In genomic region chr4:8792491-8792890, GRCh38 we compare ENCODE assay signal across 19 cellular contexts.
A peak's percentile ranks its signal among the peaks of the same experiment; 100 is the strongest.
DNase-seq lines count a peak whose midpoint lies in the region; ATAC-seq, FAIRE-seq and TF ChIP-seq lines count a peak whose summit lies in the region.
"Had no signal": no experiment of that assay in that cellular context is flagged by ENCODE, and none has a peak within 500 bp of the region (broad histone marks: within the 10 kb centered on the region; RNA-seq: fewer than 3 reads in every experiment).

No MANE protein-coding gene starts in this region.

- no peak overlapping the region for H2BK120ac ChIP-seq in H1 (replicated peaks; ENCODE audit: low read depth, low read length)

- H3K9ac ChIP-seq in H1 (replicated peaks in 1 of 4; ENCODE audit: extremely low read depth in 1 of 4, low read depth in 3 of 4, low read length in 3 of 4): no peak overlapping the region

- peak; percentile 21 for ATAC-seq in stimulated activated naive CD8-positive, alpha-beta T cell treated with anti-CD3 and anti-CD28 coated beads, Interleukin-15, amount 100 ng/mL, for 72 hours
- ATAC-seq in stimulated activated naive CD8-positive, alpha-beta T cell treated with anti-CD3 and anti-CD28 coated beads, Interleukin-15, Interleukin-2, amounts not matched to agents 100 U/mL and 50 U/mL, for 24 hours: no peak
- ATAC-seq: GM23338 had no signal

- TF ChIP-seq POLR2A in H1 (IDR thresholded peaks at IDR 0.05; ENCODE audit: control extremely low read depth in 1 of 2, low read depth in 2 of 2, low read length in 2 of 2): no peak

- H2AFZ ChIP-seq in H1 (ENCODE audit: low read length): no peak overlapping the region
- H2AFZ ChIP-seq: GM23338 had no signal

- H4K8ac ChIP-seq in H1 (ENCODE audit: extremely low read depth, insufficient read depth, low read length): no peak overlapping the region

- H3K56ac ChIP-seq in H1 (replicated peaks; ENCODE audit: insufficient read length, low read depth, low read length): no peak overlapping the region

- no peak overlapping the region; the same call in 1 of the 2 replicates for H2BK5ac ChIP-seq in H1 (ENCODE audit: low read depth, low read length)

- H4K5ac ChIP-seq in H1 (ENCODE audit: insufficient read length, low read depth, low read length): no peak overlapping the region

- no peak overlapping the region for H2BK20ac ChIP-seq in H1 (ENCODE audit: low read length)

- no peak for DNase-seq in stimulated activated naive CD8-positive, alpha-beta T cell treated with anti-CD3 and anti-CD28 coated beads, Interleukin-15, amount 100 ng/mL, for 72 hours
- no peak for DNase-seq in stimulated activated naive CD8-positive, alpha-beta T cell treated with anti-CD3 and anti-CD28 coated beads, Interleukin-15, Interleukin-2, amounts not matched to agents 100 U/mL and 50 U/mL, for 24 hours
- DNase-seq in HTR-8/SVneo (ENCODE audit: insufficient read length, low spot score) (no peak), H1 (ENCODE audit: low read depth in 1 of 2, low spot score in 2 of 2) (no peak), midbrain (lab: John Stamatoyannopoulos, UW) (no peak), superior temporal gyrus (ENCODE audit: extremely low spot score) (no peak)
- DNase-seq in central memory CD4-positive, alpha-beta T cell: no peak
- DNase-seq: C1 segment of cervical spinal cord; Calu3; CD4-positive, alpha-beta memory T cell; COR-L47; DMS53; DMS79 treated with DMSO at 0.1 percent for 48 hours; GF-D8; HCEC 1CT had no signal

- peak overlapping the region; percentile 99; the same call in 1 of the 2 replicates for H2AK5ac ChIP-seq in H1 (ENCODE audit: low read depth, low read length)

- H3K9me3 Mint-ChIP-seq in stimulated activated naive CD8-positive, alpha-beta T cell treated with anti-CD3 and anti-CD28 coated beads, Interleukin-15, amount 100 ng/mL, for 72 hours: no peaks in the 10 kb centered on the region
- H3K9me3 Mint-ChIP-seq: CD4-positive, alpha-beta memory T cell; GM23338 had no signal

- H3K27ac Mint-ChIP-seq in stimulated activated naive CD8-positive, alpha-beta T cell treated with anti-CD3 and anti-CD28 coated beads, Interleukin-15, amount 100 ng/mL, for 72 hours: no peak overlapping the region
- H3K27ac Mint-ChIP-seq: CD4-positive, alpha-beta memory T cell; GM23338 had no signal

- peak overlapping the region; percentile 98 for H3K14ac ChIP-seq in H1 (ENCODE audit: insufficient read length)

- H3K36me3 ChIP-seq in H1 (ENCODE audit: control insufficient read depth in 2 of 4, insufficient read depth in 4 of 4, low read length in 3 of 4): no peaks in the 10 kb centered on the region

- no peak for TF ChIP-seq EP300 in H1 (IDR thresholded peaks at IDR 0.05; ENCODE audit: borderline replicate concordance in 1 of 2, low read depth in 2 of 2, low read length in 2 of 2)

- no peak overlapping the region for H3K27ac ChIP-seq in H1 (ENCODE audit: low read depth, low read length)

- WGBS in H1 (ENCODE audit: extremely low coverage in 1 of 2, insufficient coverage in 1 of 2, insufficient read length in 1 of 2, insufficient replicate concordance in 2 of 2, low coverage in 1 of 2, low lambda C conversion rate in 2 of 2, missing lambda C conversion rate in 1 of 2), 2 experiments: 89% methylated on average over 10 of the region's 10 CpGs; no CpG with 5 or more reads in 1 of the 2 experiments

- H2BK12ac ChIP-seq in H1 (ENCODE audit: low read depth, low read length): no peak overlapping the region

- H4K91ac ChIP-seq in H1 (replicated peaks; ENCODE audit: insufficient read length, low read length): peak overlapping the region; percentile 65

- FAIRE-seq in HTR-8/SVneo (lab: Jason Lieb, UNC) (peak; percentile 76), H1 (lab: Jason Lieb, UNC) (no peak)
- FAIRE-seq: GM12891, GM18507, H54 had no signal

- no peak for TF ChIP-seq RAD21 in H1 (IDR thresholded peaks at IDR 0.05 in 1 of 2, conservative IDR thresholded peaks at IDR 0.05 in 1 of 2; ENCODE audit: low read depth in 2 of 2, low read length in 2 of 2)

- H3K4me3 Mint-ChIP-seq in stimulated activated naive CD8-positive, alpha-beta T cell treated with anti-CD3 and anti-CD28 coated beads, Interleukin-15, amount 100 ng/mL, for 72 hours: no peak overlapping the region
- H3K4me3 Mint-ChIP-seq: CD4-positive, alpha-beta memory T cell; GM23338 had no signal

- CTCF ChIA-PET in H1 (lab: Charles Lee; ENCODE audit: partially characterized antibody): no interaction called here

- H3K18ac ChIP-seq in H1 (ENCODE audit: extremely low read depth, low read length): no peak overlapping the region

- H3K4ac ChIP-seq in H1 (replicated peaks; ENCODE audit: insufficient read length, low read depth, low read length): no peak overlapping the region

- H3K27me3 ChIP-seq in H1 (replicated peaks in 1 of 4; ENCODE audit: control insufficient read depth in 3 of 4, extremely low read depth in 1 of 4, insufficient read depth in 3 of 4, low read length in 3 of 4): no peaks in the 10 kb centered on the region; a peak in 1 of 7 replicates

- no peak overlapping the region for H2BK15ac ChIP-seq in H1 (ENCODE audit: low read length)

- peaks cover 0 to 10% of the 10 kb centered on the region in 2 experiments for H4K20me1 ChIP-seq in H1 (replicated peaks in 1 of 2; ENCODE audit: control insufficient read depth in 1 of 2, insufficient read depth in 2 of 2, low read length in 2 of 2)

- H3K4me1 ChIP-seq in H1 (replicated peaks in 1 of 4; ENCODE audit: control insufficient read depth in 3 of 4, insufficient read depth in 4 of 4, low read length in 3 of 4): no peaks in the 10 kb centered on the region; a peak in 1 of 7 replicates

- H3K9me3 ChIP-seq in H1 (ENCODE audit: insufficient read depth in 2 of 2, low read depth in 1 of 2, low read length in 1 of 2): no peaks in the 10 kb centered on the region

- POLR2A ChIA-PET in H1 (lab: Charles Lee; ENCODE audit: partially characterized antibody): no interaction called here

- no peak for TF ChIP-seq CTCF in H1 (IDR thresholded peaks at IDR 0.05; ENCODE audit: control extremely low read depth in 1 of 3, insufficient read depth in 1 of 3, low read depth in 1 of 3, low read length in 3 of 3)

- no peaks in the 10 kb centered on the region for H3K79me2 ChIP-seq in H1 (ENCODE audit: control insufficient read depth in 1 of 2, insufficient read depth in 2 of 2, low read length in 2 of 2)

- H3K27me3 Mint-ChIP-seq in stimulated activated naive CD8-positive, alpha-beta T cell treated with anti-CD3 and anti-CD28 coated beads, Interleukin-15, amount 100 ng/mL, for 72 hours: no peaks in the 10 kb centered on the region
- H3K27me3 Mint-ChIP-seq: CD4-positive, alpha-beta memory T cell had no signal

- no peaks in the 10 kb centered on the region for H3K79me1 ChIP-seq in H1 (ENCODE audit: low read depth, low read length)

- no peak overlapping the region for H3K4me2 ChIP-seq in H1 (ENCODE audit: insufficient read depth in 1 of 2, low read depth in 2 of 2, low read length in 2 of 2)
- H3K4me2 ChIP-seq: GM23338 had no signal

- no peak overlapping the region for H3K4me3 ChIP-seq in H1 (ENCODE audit: extremely low read depth in 1 of 4, insufficient read depth in 2 of 4, low read depth in 3 of 4, low read length in 4 of 4)
- H3K4me3 ChIP-seq: GM23338 had no signal

- peak overlapping the region; percentile 65 for H3K23ac ChIP-seq in H1 (ENCODE audit: insufficient read length)

- H3K4me1 Mint-ChIP-seq in stimulated activated naive CD8-positive, alpha-beta T cell treated with anti-CD3 and anti-CD28 coated beads, Interleukin-15, amount 100 ng/mL, for 72 hours: no peaks in the 10 kb centered on the region
- H3K4me1 Mint-ChIP-seq: CD4-positive, alpha-beta memory T cell; GM23338 had no signal

- H3K23me2 ChIP-seq in H1 (ENCODE audit: low read depth, low read length): peaks cover 2% of the 10 kb centered on the region; the same call in 1 of the 2 replicates

TF ChIP-seq in H1, 55 proteins besides CTCF, POLR2A, EP300 and RAD21:
- TF ChIP-seq GABPA (IDR thresholded peaks at IDR 0.05; ENCODE audit: borderline replicate concordance, insufficient read depth, low read length) (no peak), KDM4A (IDR thresholded peaks at IDR 0.05; ENCODE audit: low read depth, low read length, severe bottlenecking) (no peak), TBP (IDR thresholded peaks at IDR 0.05; ENCODE audit: low read depth, low read length) (no peak), TAF1 (IDR thresholded peaks at IDR 0.05; ENCODE audit: low read depth, low read length) (no peak), POU5F1 (IDR thresholded peaks at IDR 0.05; ENCODE audit: low read depth, low read length) (no peak), KDM1A (IDR thresholded peaks at IDR 0.05; ENCODE audit: borderline replicate concordance, low read length) (no peak)
